ENCODE assay signal across 16 cellular contexts in genomic region chr1:156432109-156433018, GRCh38.
DNase-seq lines count a peak whose midpoint lies in the region; ATAC-seq and TF ChIP-seq lines count a peak whose summit lies in the region.
"Had no signal": no experiment of that assay in that cellular context is flagged by ENCODE, and none has a peak within 500 bp of the region (broad histone marks: within the 10 kb centered on the region; RNA-seq: fewer than 3 reads in every experiment).

No MANE protein-coding gene starts in this region.

- no peak overlapping the region for H3K9ac ChIP-seq in iPS-20b (ENCODE audit: low read depth, low read length)

- intact Hi-C loops in left lung (cut with DNase I) = no loop called here

- H3K4me3 ChIP-seq in H7 (ENCODE audit: insufficient read depth, low read depth, low read length) (no peak overlapping the region), iPS-20b (ENCODE audit: low read length) (peak overlapping the region; percentile 16; the same call in 1 of the 2 replicates), left lung (no peak overlapping the region)

- DNase-seq in H7 = peak; percentile 64
- peak; percentile 61 to 80 for DNase-seq in NCI-H526 (lab: John Stamatoyannopoulos, UW)
- no peak for DNase-seq in caudate nucleus (lab: John Stamatoyannopoulos, UW)
- no peak for DNase-seq in NCI-H446 (lab: John Stamatoyannopoulos, UW)
- DNase-seq in A172 (ENCODE audit: low spot score) = no peak
- no peak for DNase-seq in left lung
- DNase-seq: ACHN; CD4-positive, alpha-beta T cell; DMS79 treated with DMSO at 0.1 percent for 48 hours; NCI-H1436 treated with DMSO at 0.1 percent for 48 hours; NCI-H2081; NCI-H345; NCI-H774; SIG-M5 had no signal

- H3K27me3 ChIP-seq in H7 (ENCODE audit: control insufficient read depth, insufficient read depth, low read length) = peaks cover 96% of the 10 kb centered on the region
- peaks cover 100% of the 10 kb centered on the region for H3K27me3 ChIP-seq in iPS-20b (ENCODE audit: insufficient read depth, low read length)
- H3K27me3 ChIP-seq in left lung = peaks cover 88 to 99% of the 10 kb centered on the region in 2 donors

- ATAC-seq in HG03280 (IDR thresholded peaks at IDR 0.05; ENCODE audit: unreplicated experiment) = no peak
- ATAC-seq in left lung = no peak

- H3K9me3 ChIP-seq in iPS-20b (ENCODE audit: insufficient read depth, low read depth, low read length) = peaks cover 9% of the 10 kb centered on the region; the same call in 1 of the 2 replicates
- no peaks in the 10 kb centered on the region for H3K9me3 ChIP-seq in left lung

- no peaks in the 10 kb centered on the region for H3K36me3 ChIP-seq in H7 (replicated peaks; ENCODE audit: control insufficient read depth, insufficient read depth, low read length)
- H3K36me3 ChIP-seq in iPS-20b (ENCODE audit: insufficient read depth, low read depth, low read length) = no peaks in the 10 kb centered on the region
- H3K36me3 ChIP-seq in left lung = no peaks in the 10 kb centered on the region

- TF ChIP-seq CTCF in left lung (IDR thresholded peaks at IDR 0.05) = no peak

- peaks cover 25% of the 10 kb centered on the region for H3K4me1 ChIP-seq in iPS-20b (ENCODE audit: insufficient read depth, low read length)
- peaks cover 10 to 16% of the 10 kb centered on the region in 2 donors for H3K4me1 ChIP-seq in left lung

- H3K27ac ChIP-seq in caudate nucleus (ENCODE audit: low read depth, low read length) (peak overlapping the region; percentile 36), iPS-20b (ENCODE audit: low read length) (no peak overlapping the region), left lung (no peak overlapping the region)

Comparison
In these comparisons a context has a peak if more than half of its experiments do, and no peak if none do; other contexts are left out.
1. DNase-seq: peak in H7 (single experiment) and NCI-H526 (2 of 2); none in caudate nucleus (0 of 61), NCI-H446 (0 of 2), A172 (single experiment) and left lung (0 of 2).